ENCODE assay signal across 16 cellular contexts in the genomic region with DNA sequence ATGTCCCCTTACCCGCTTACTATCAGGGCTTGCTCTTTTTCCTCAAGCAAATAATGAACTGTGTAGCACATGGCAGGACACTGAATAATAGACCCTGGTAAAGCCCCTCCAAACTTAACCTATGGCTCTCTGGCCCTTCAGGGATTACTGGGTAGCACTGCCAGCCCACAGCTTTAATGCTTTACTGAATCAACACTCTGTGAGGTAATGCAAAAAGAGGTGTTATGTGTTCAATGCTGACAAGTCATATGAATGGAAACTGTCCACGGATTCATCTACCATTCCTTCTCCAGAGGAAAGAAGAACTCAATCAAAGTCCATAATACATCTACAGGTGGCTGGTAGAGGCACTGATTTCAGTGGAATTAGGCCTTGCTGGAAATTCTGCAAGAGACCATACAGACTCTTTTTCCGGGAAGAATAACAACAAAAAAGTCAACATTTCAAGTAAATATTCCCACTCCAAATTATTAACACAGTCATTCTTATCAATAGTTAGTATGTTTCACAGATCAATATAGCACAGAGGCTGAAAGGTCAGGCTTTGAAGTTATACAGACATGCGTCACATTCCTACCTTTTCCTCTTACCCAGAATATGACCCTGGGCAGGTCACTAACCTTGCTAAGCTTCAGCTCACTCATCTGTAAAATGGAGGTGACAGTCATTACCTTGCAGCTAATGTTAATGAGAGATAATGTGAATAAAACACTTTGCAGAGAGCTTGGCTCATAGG. TPM values are rescaled to one million over a fixed set of nuclear protein-coding genes. Genes with fewer than 3 reads are reported as not detected.
A peak's percentile ranks its signal among the peaks of the same experiment; 100 is the strongest.
DNase-seq lines count a peak whose midpoint lies in the region; ATAC-seq and TF ChIP-seq lines count a peak whose summit lies in the region.
"Had no signal": no experiment of that assay in that cellular context is flagged by ENCODE, and none has a peak within 500 bp of the region (broad histone marks: within the 10 kb centered on the region; RNA-seq: fewer than 3 reads in every experiment).

No MANE protein-coding gene starts in this region.

- TF ChIP-seq POLR2A in erythroblast (IDR thresholded peaks at IDR 0.05; ENCODE audit: low read length) = no peak

- H3K9me3 ChIP-seq in mucosa of descending colon = no peaks in the 10 kb centered on the region
- H3K9me3 ChIP-seq: A549 had no signal

- H3K4me3 ChIP-seq in mucosa of descending colon = no peak overlapping the region
- H3K4me3 ChIP-seq: A549, BLaER1 had no signal

- H3K4me1 ChIP-seq in mucosa of descending colon (ENCODE audit: low read depth) = peaks cover 6% of the 10 kb centered on the region
- H3K4me1 ChIP-seq: A549, BLaER1 had no signal

- H3K36me3 ChIP-seq in mucosa of descending colon (ENCODE audit: low read depth) = no peaks in the 10 kb centered on the region
- H3K36me3 ChIP-seq: BLaER1 had no signal

- DNase-seq in NCI-H82 (lab: John Stamatoyannopoulos, UW) (peak; percentile 25), NCI-H82 treated with DMSO at 0.1 percent for 48 hours (lab: John Stamatoyannopoulos, UW; ENCODE audit: unreplicated experiment) (no peak), left lobe of liver (ENCODE audit: low spot score) (no peak), mucosa of descending colon (no peak), NCI-H2107 treated with DMSO at 0.1 percent for 48 hours (lab: John Stamatoyannopoulos, UW; ENCODE audit: unreplicated experiment) (no peak), erythroblast (lab: John Stamatoyannopoulos, UW) (no peak), CD1c-positive myeloid dendritic cell (ENCODE audit: extremely low spot score) (no peak)
- DNase-seq: AML-193; Calu3; CD8-positive, alpha-beta T cell; DMS79 treated with DMSO at 0.1 percent for 48 hours; GF-D8; H9 had no signal

- TF ChIP-seq CTCF in mucosa of descending colon (IDR thresholded peaks at IDR 0.05) = no peak

- intact Hi-C loops in mucosa of descending colon (cut with DNase I, micrococcal nuclease) = loop anchor here in 1 of 2 donors (10.0 kb wide), 1 partner anchor 79 kb away; no protein-coding TSS in a partner anchor

- peak; percentile 59 for ATAC-seq in left lobe of liver
- ATAC-seq in mucosa of descending colon = peak; percentile 59
- no peak for ATAC-seq in GM21786 (IDR thresholded peaks at IDR 0.05; ENCODE audit: unreplicated experiment)
- ATAC-seq: A549; CD8-positive, alpha-beta T cell had no signal

RNA-seq across cellular contexts. Expression of a gene that starts 13.8 kb away (rescaled TPM):
- total RNA-seq in left lobe of liver (4.9 TPM), mucosa of descending colon (10 to 100 TPM in 2 of 3 donors, 1 to 10 TPM in 1; 5.5 to 22.2 (median 16.3) TPM)

RNA-seq across cellular contexts. Expression of a gene that starts 14.0 kb away (rescaled TPM):
- total RNA-seq in left lobe of liver (85.5 TPM), mucosa of descending colon (100 to 1,000 TPM; 345 to 588 (median 550) TPM)

RNA-seq across cellular contexts. Expression of a gene that starts 28.3 kb away (rescaled TPM):
- 90.4 TPM for total RNA-seq in left lobe of liver
- 100 to 1,000 TPM; 317 to 609 (median 569) TPM for total RNA-seq in mucosa of descending colon
